5 cellular contexts compared by ENCODE assay signal in genomic region chr10:126959431-126959830, GRCh38. TPM values are rescaled to one million over a fixed set of nuclear protein-coding genes. Genes with fewer than 3 reads are reported as not detected.
"Had no signal": no experiment of that assay in that cellular context is flagged by ENCODE, and none has a peak within 500 bp of the region (broad histone marks: within the 10 kb centered on the region; RNA-seq: fewer than 3 reads in every experiment).

No MANE protein-coding gene starts in this region.

- H3K27me3 Mint-ChIP-seq: IgD-negative memory B cell had no signal

- H3K4me3 Mint-ChIP-seq: GM23338, H9, IgD-negative memory B cell had no signal

- H3K4me2 ChIP-seq: GM23338 had no signal

- ATAC-seq: GM23338, HepG2 had no signal

- H3K4me3 ChIP-seq: GM23338 had no signal

- H2AFZ ChIP-seq: GM23338 had no signal

- H3K9me3 Mint-ChIP-seq: GM23338, H9 had no signal

- H3K27ac Mint-ChIP-seq: IgD-negative memory B cell had no signal

- DNase-seq: H9, HCEC 1CT had no signal

RNA-seq across cellular contexts. Expression of gene DOCK1, which starts 54.2 kb away (rescaled TPM):
- polyA plus RNA-seq: IgD-negative memory B cell had no signal
